ENCODE assay signal across 12 cellular contexts in genomic region chr11:86247608-86248007, GRCh38. TPM values are rescaled to one million over a fixed set of nuclear protein-coding genes. Genes with fewer than 3 reads are reported as not detected.
DNase-seq lines count a peak whose midpoint lies in the region; ATAC-seq and TF ChIP-seq lines count a peak whose summit lies in the region.
"Had no signal": no experiment of that assay in that cellular context is flagged by ENCODE, and none has a peak within 500 bp of the region (broad histone marks: within the 10 kb centered on the region; RNA-seq: fewer than 3 reads in every experiment).

No MANE protein-coding gene starts in this region.

- intact Hi-C loops in MCF 10A (cut with micrococcal nuclease), result no loop called here
- intact Hi-C loops in breast epithelium (cut with DNase I; ENCODE audit: low total_unique reads), result no loop called here
- intact Hi-C loops in transverse colon (cut with DNase I; ENCODE audit: low total_unique reads), result no loop called here

- CTCF ChIA-PET in MCF 10A (lab: Yijun Ruan, JAX), result no interaction called here

- H3K4me1 ChIP-seq in breast epithelium (peaks cover 0 to 8% of the 10 kb centered on the region in 2 donors), transverse colon (peaks cover 11 to 50% (median 33%) of the 10 kb centered on the region in 4 donors)

- H3K4me3 ChIP-seq in breast epithelium (peak overlapping the region in 1 of 3 donors; percentile 9), transverse colon (no peak overlapping the region)
- H3K4me3 ChIP-seq: lung had no signal

- no peak overlapping the region for H3K27ac Mint-ChIP-seq in MCF 10A (ENCODE audit: low read depth, unreplicated experiment)
- peak overlapping the region in 1 of 5 experiments; percentile 11 for H3K27ac Mint-ChIP-seq in brain

- 48 to 50% methylated on average over 1 of the region's 1 CpG for WGBS in transverse colon (ENCODE audit: low coverage in 1 of 2), 2 donors

- no peak for TF ChIP-seq CTCF in MCF 10A (IDR thresholded peaks at IDR 0.05; ENCODE audit: unreplicated experiment)
- no peak for TF ChIP-seq CTCF in breast epithelium (IDR thresholded peaks at IDR 0.05)
- TF ChIP-seq CTCF in brain (conservative IDR thresholded peaks at IDR 0.05), result no peak
- no peak for TF ChIP-seq CTCF in transverse colon (IDR thresholded peaks at IDR 0.05)
- TF ChIP-seq CTCF in GM13976 (IDR thresholded peaks at IDR 0.05; ENCODE audit: borderline replicate concordance, control extremely low read depth, extremely low read depth, insufficient read depth, missing control alignments), result no peak

- no peak for TF ChIP-seq EP300 in transverse colon (IDR thresholded peaks at IDR 0.05; ENCODE audit: low read depth)

- H3K27me3 ChIP-seq in breast epithelium (no peaks in the 10 kb centered on the region), transverse colon (no peaks in the 10 kb centered on the region)

- ATAC-seq in GM18517 (IDR thresholded peaks at IDR 0.05; ENCODE audit: unreplicated experiment), result no peak
- ATAC-seq: SK-N-SH treated with all-trans-retinoic acid at 6 μM for 48 hours had no signal

- H3K4me3 Mint-ChIP-seq in MCF 10A (ENCODE audit: unreplicated experiment), result peak overlapping the region; percentile 11
- H3K4me3 Mint-ChIP-seq in brain, result peak overlapping the region in 3 of 5 experiments; percentile 13 to 63 (median 61)

- H3K27ac ChIP-seq in breast epithelium (no peak overlapping the region), transverse colon (peak overlapping the region; percentile 0 to 31 (median 19))

- TF ChIP-seq POLR2A in breast epithelium (IDR thresholded peaks at IDR 0.05) (no peak), transverse colon (IDR thresholded peaks at IDR 0.05) (no peak)

- peaks cover 35% of the 10 kb centered on the region for H3K4me1 Mint-ChIP-seq in MCF 10A (ENCODE audit: insufficient read depth, unreplicated experiment)
- H3K4me1 Mint-ChIP-seq in brain, result peaks cover 16% of the 10 kb centered on the region

- in situ Hi-C loops in transverse colon (cut with MboI; ENCODE audit: low pct_ligation_motif_present in 1 of 4, low pct_unique_long_range_greater_than_20kb in 1 of 4, low sequenced_read_pairs in 3 of 4), result loop anchor here in 1 of 4 donors (25.0 kb wide), 1 partner anchor 585 kb away; the partner anchor contains the start of gene CREBZF
- in situ Hi-C loops in GM13976 (cut with MboI; ENCODE audit: low sequenced_read_pairs, unreplicated experiment), result no loop called here

- H3K27me3 Mint-ChIP-seq in MCF 10A (ENCODE audit: insufficient read depth, unreplicated experiment) (no peaks in the 10 kb centered on the region), brain (peaks cover 5% of the 10 kb centered on the region)

- DNase-seq in MCF 10A (ENCODE audit: unreplicated experiment) (peak; percentile 43), breast epithelium (ENCODE audit: low spot score in 2 of 2) (no peak), NCI-H226 (peak; percentile 6), transverse colon (peak; percentile 58), GM13976 (ENCODE audit: low spot score) (no peak)
- no peak for DNase-seq in activated T-cell treated with anti-CD3 and anti-CD28 coated beads, Interleukin-2, amount 50 U/mL, for 48 hours
- DNase-seq: activated CD8-positive, alpha-beta memory T cell treated with anti-CD3 and anti-CD28 coated beads, Interleukin-2, amount 50 U/mL, for 4 hours; NCI-H446 had no signal

- H3K9me3 Mint-ChIP-seq in MCF 10A (ENCODE audit: unreplicated experiment) (no peaks in the 10 kb centered on the region), brain (peaks cover 0 to 3% (median 0%) of the 10 kb centered on the region in 5 experiments)

- POLR2A ChIA-PET in MCF 10A (lab: Yijun Ruan, JAX), result interaction anchor here (1.4 to 1.6 kb wide), 2 partner anchors 17 to 202 kb away, joined by 4 read pairs; no protein-coding TSS in a partner anchor

- H3K9me3 ChIP-seq in breast epithelium (no peaks in the 10 kb centered on the region), transverse colon (no peaks in the 10 kb centered on the region)

- H3K36me3 ChIP-seq in breast epithelium (no peaks in the 10 kb centered on the region), transverse colon (no peaks in the 10 kb centered on the region)

- BruUV-seq in MCF 10A (replicated peaks; lab: Mats Ljungman, UMichigan), result no TSS peak

- peaks cover 10% of the 10 kb centered on the region for H3K36me3 Mint-ChIP-seq in MCF 10A (ENCODE audit: insufficient read depth, unreplicated experiment)
- H3K36me3 Mint-ChIP-seq in brain, result peaks cover 11% of the 10 kb centered on the region

RNA-seq across cellular contexts. Expression of gene EED, which starts 3.1 kb away (rescaled TPM):
- total RNA-seq in MCF 10A (2022) (20.9 and 22.9 TPM in 2 replicates), breast epithelium (10 to 100 TPM; 14.6 to 39.4 (median 26.2) TPM), transverse colon (10 to 100 TPM in 3 of 4 donors, 1 to 10 TPM in 1; 2.8 to 43.5 (median 23.5) TPM)
- polyA plus RNA-seq in brain (ENCODE audit: insufficient read depth, low read depth, low replicate concordance), result 10.4 TPM

RNA-seq across cellular contexts. Expression of gene HIKESHI, which starts 54.4 kb away (rescaled TPM):
- total RNA-seq in MCF 10A (2022) (47.6 and 53.9 TPM in 2 replicates), breast epithelium (10 to 100 TPM; 34.7 to 53.9 (median 43.5) TPM), transverse colon (10 to 100 TPM in 3 of 4 donors, 1 to 10 TPM in 1; 2.2 to 18.7 (median 14.8) TPM)
- polyA plus RNA-seq in brain (ENCODE audit: insufficient read depth, low read depth, low replicate concordance), result 80.1 TPM

Comparison
In these comparisons a context has a peak if more than half of its experiments do, and no peak if none do; other contexts are left out.
1. DNase-seq: peak in MCF 10A (single experiment), NCI-H226 (single experiment) and transverse colon (single experiment); none in breast epithelium (0 of 2), activated T-cell treated with anti-CD3 and anti-CD28 coated beads, Interleukin-2, amount 50 U/mL, for 48 hours (0 of 2) and GM13976 (single experiment).
2. H3K27ac ChIP-seq: peak in transverse colon (4 of 4); none in breast epithelium (0 of 2).